ENCODE assay signal across 20 cellular contexts in genomic region chr2:63064197-63064596, GRCh38. TPM values are rescaled to one million over a fixed set of nuclear protein-coding genes. Genes with fewer than 3 reads are reported as not detected.
DNase-seq lines count a peak whose midpoint lies in the region; ATAC-seq and TF ChIP-seq lines count a peak whose summit lies in the region.
"Had no signal": no experiment of that assay in that cellular context is flagged by ENCODE, and none has a peak within 500 bp of the region (broad histone marks: within the 10 kb centered on the region; RNA-seq: fewer than 3 reads in every experiment).

No MANE protein-coding gene starts in this region.

- no peak for TF ChIP-seq CTCF in Calu3 (IDR thresholded peaks at IDR 0.05; ENCODE audit: unreplicated experiment)
- no peak for TF ChIP-seq CTCF in WERI-Rb-1 (IDR thresholded peaks at IDR 0.05; ENCODE audit: low read depth, low read length)
- TF ChIP-seq CTCF in activated CD8-positive, alpha-beta T cell treated with anti-CD3 and anti-CD28 coated beads for 36 hours (IDR thresholded peaks at IDR 0.05), result no peak

- no peak overlapping the region for H3K27ac Mint-ChIP-seq in Calu3 (ENCODE audit: unreplicated experiment)
- no peak overlapping the region for H3K27ac Mint-ChIP-seq in stimulated activated memory B cell treated with anti-CD40 and anti-IgM and Interleukin-4, amounts not matched to agents 10 μg/mL and 1 μg/mL and 100 μg/mL, for 72 hours
- no peak overlapping the region for H3K27ac Mint-ChIP-seq in activated CD8-positive, alpha-beta T cell treated with anti-CD3 and anti-CD28 coated beads for 36 hours
- H3K27ac Mint-ChIP-seq: CD14-positive monocyte had no signal

- H3K27me3 ChIP-seq in WERI-Rb-1 (ENCODE audit: insufficient read depth, low read depth, severe bottlenecking), result peaks cover 18% of the 10 kb centered on the region

- no peaks in the 10 kb centered on the region for H3K4me1 Mint-ChIP-seq in Calu3 (ENCODE audit: low read depth, unreplicated experiment)
- no peaks in the 10 kb centered on the region for H3K4me1 Mint-ChIP-seq in stimulated activated memory B cell treated with anti-CD40 and anti-IgM and Interleukin-4, amounts not matched to agents 10 μg/mL and 1 μg/mL and 100 μg/mL, for 72 hours
- peaks cover 3% of the 10 kb centered on the region for H3K4me1 Mint-ChIP-seq in activated CD8-positive, alpha-beta T cell treated with anti-CD3 and anti-CD28 coated beads for 36 hours (ENCODE audit: low read depth)

- DNase-seq in NCI-H510A treated with DMSO at 0.1 percent for 48 hours (lab: John Stamatoyannopoulos, UW) (peak; percentile 49), NCI-H510A (lab: John Stamatoyannopoulos, UW) (no peak), Calu3 (peak; percentile 49), M059J (ENCODE audit: low read depth) (peak; percentile 12), WERI-Rb-1 (peak; percentile 33)
- no peak for DNase-seq in activated CD4-positive, CD25-positive, alpha-beta regulatory T cell treated with anti-CD3 and anti-CD28 coated beads, Interleukin-2, amount 50 U/mL, for 72 hours
- no peak for DNase-seq in activated CD8-positive, alpha-beta T cell treated with anti-CD3 and anti-CD28 coated beads for 36 hours
- DNase-seq: COR-L47, DMS79, H7, MM.1S, NCI-H187 treated with DMSO at 0.1 percent for 48 hours, NCI-H2171 treated with DMSO at 0.1 percent for 48 hours, NCI-H524 treated with DMSO at 0.1 percent for 48 hours, PC-9, T-helper 2 cell had no signal

- intact Hi-C loops in Calu3 (cut with micrococcal nuclease; ENCODE audit: unreplicated experiment), result loop anchor here (5.0 to 10.0 kb wide), 2 partner anchors 123 to 421 kb away; no protein-coding TSS in a partner anchor
- intact Hi-C loops in activated CD8-positive, alpha-beta T cell treated with anti-CD3 and anti-CD28 coated beads for 36 hours (cut with micrococcal nuclease), result no loop called here

- no TSS peak for BruUV-seq in Calu3 (replicated peaks; lab: Mats Ljungman, UMichigan)

- ATAC-seq in stimulated activated memory B cell treated with anti-CD40 and anti-IgM and Interleukin-4, amounts not matched to agents 10 μg/mL and 1 μg/mL and 100 μg/mL, for 72 hours, result no peak
- ATAC-seq in activated CD8-positive, alpha-beta T cell treated with anti-CD3 and anti-CD28 coated beads for 36 hours, result no peak

- POLR2A ChIA-PET in activated CD8-positive, alpha-beta T cell treated with anti-CD3 and anti-CD28 coated beads for 36 hours (lab: Charles Lee), result no interaction called here

- no peaks in the 10 kb centered on the region for H3K9me3 Mint-ChIP-seq in Calu3 (ENCODE audit: low read depth, unreplicated experiment)
- H3K9me3 Mint-ChIP-seq in stimulated activated memory B cell treated with anti-CD40 and anti-IgM and Interleukin-4, amounts not matched to agents 10 μg/mL and 1 μg/mL and 100 μg/mL, for 72 hours, result no peaks in the 10 kb centered on the region
- peaks cover 1% of the 10 kb centered on the region for H3K9me3 Mint-ChIP-seq in activated CD8-positive, alpha-beta T cell treated with anti-CD3 and anti-CD28 coated beads for 36 hours

- no peak overlapping the region for H3K27ac ChIP-seq in WERI-Rb-1
- H3K27ac ChIP-seq: KMS-11, PC-9, SJSA1 had no signal

- CTCF ChIA-PET in Calu3 (lab: Charles Lee), result no interaction called here
- CTCF ChIA-PET in activated CD8-positive, alpha-beta T cell treated with anti-CD3 and anti-CD28 coated beads for 36 hours (lab: Charles Lee), result no interaction called here

- H3K4me3 Mint-ChIP-seq in Calu3 (ENCODE audit: low read depth, unreplicated experiment), result no peak overlapping the region
- H3K4me3 Mint-ChIP-seq in stimulated activated memory B cell treated with anti-CD40 and anti-IgM and Interleukin-4, amounts not matched to agents 10 μg/mL and 1 μg/mL and 100 μg/mL, for 72 hours, result no peak overlapping the region
- H3K4me3 Mint-ChIP-seq in activated CD8-positive, alpha-beta T cell treated with anti-CD3 and anti-CD28 coated beads for 36 hours, result no peak overlapping the region

- H3K4me3 ChIP-seq in WERI-Rb-1 (ENCODE audit: low read depth, low read length), result no peak overlapping the region
- H3K4me3 ChIP-seq: PC-9, SJSA1 had no signal

- H3K27me3 Mint-ChIP-seq in Calu3 (ENCODE audit: unreplicated experiment), result no peaks in the 10 kb centered on the region
- H3K27me3 Mint-ChIP-seq in stimulated activated memory B cell treated with anti-CD40 and anti-IgM and Interleukin-4, amounts not matched to agents 10 μg/mL and 1 μg/mL and 100 μg/mL, for 72 hours, result peaks cover 59% of the 10 kb centered on the region
- H3K27me3 Mint-ChIP-seq in activated CD8-positive, alpha-beta T cell treated with anti-CD3 and anti-CD28 coated beads for 36 hours, result peaks cover 42% of the 10 kb centered on the region

- peaks cover 4% of the 10 kb centered on the region for H3K9me3 ChIP-seq in WERI-Rb-1 (ENCODE audit: severe bottlenecking)
- H3K9me3 ChIP-seq: SJSA1 had no signal

- peaks cover 12% of the 10 kb centered on the region for H3K36me3 Mint-ChIP-seq in Calu3 (ENCODE audit: insufficient read depth, unreplicated experiment)
- H3K36me3 Mint-ChIP-seq in stimulated activated memory B cell treated with anti-CD40 and anti-IgM and Interleukin-4, amounts not matched to agents 10 μg/mL and 1 μg/mL and 100 μg/mL, for 72 hours, result no peaks in the 10 kb centered on the region
- no peaks in the 10 kb centered on the region for H3K36me3 Mint-ChIP-seq in activated CD8-positive, alpha-beta T cell treated with anti-CD3 and anti-CD28 coated beads for 36 hours (ENCODE audit: low read depth)

- H3K36me3 ChIP-seq in WERI-Rb-1, result no peaks in the 10 kb centered on the region
- H3K36me3 ChIP-seq: SJSA1 had no signal

RNA-seq across cellular contexts. Expression of gene OTX1, which starts 13.6 kb away (rescaled TPM):
- 7.1 and 8.3 TPM in 2 replicates for total RNA-seq in Calu3 (2022)
- 0.59 and 1.1 TPM in 2 replicates for total RNA-seq in M059J (2014; rRNA removed; shearing (Covaris generic))
- total RNA-seq in activated CD8-positive, alpha-beta T cell treated with anti-CD3 and anti-CD28 coated beads for 36 hours, result not detected

Comparison
In these comparisons a context has a peak if more than half of its experiments do, and no peak if none do; other contexts are left out.
1. DNase-seq: peak in NCI-H510A treated with DMSO at 0.1 percent for 48 hours (single experiment), Calu3 (single experiment), M059J (single experiment) and WERI-Rb-1 (single experiment); none in NCI-H510A (single experiment), activated CD4-positive, CD25-positive, alpha-beta regulatory T cell treated with anti-CD3 and anti-CD28 coated beads, Interleukin-2, amount 50 U/mL, for 72 hours (single experiment) and activated CD8-positive, alpha-beta T cell treated with anti-CD3 and anti-CD28 coated beads for 36 hours (single experiment).